8 cellular contexts compared by ENCODE assay signal in the genomic region with DNA sequence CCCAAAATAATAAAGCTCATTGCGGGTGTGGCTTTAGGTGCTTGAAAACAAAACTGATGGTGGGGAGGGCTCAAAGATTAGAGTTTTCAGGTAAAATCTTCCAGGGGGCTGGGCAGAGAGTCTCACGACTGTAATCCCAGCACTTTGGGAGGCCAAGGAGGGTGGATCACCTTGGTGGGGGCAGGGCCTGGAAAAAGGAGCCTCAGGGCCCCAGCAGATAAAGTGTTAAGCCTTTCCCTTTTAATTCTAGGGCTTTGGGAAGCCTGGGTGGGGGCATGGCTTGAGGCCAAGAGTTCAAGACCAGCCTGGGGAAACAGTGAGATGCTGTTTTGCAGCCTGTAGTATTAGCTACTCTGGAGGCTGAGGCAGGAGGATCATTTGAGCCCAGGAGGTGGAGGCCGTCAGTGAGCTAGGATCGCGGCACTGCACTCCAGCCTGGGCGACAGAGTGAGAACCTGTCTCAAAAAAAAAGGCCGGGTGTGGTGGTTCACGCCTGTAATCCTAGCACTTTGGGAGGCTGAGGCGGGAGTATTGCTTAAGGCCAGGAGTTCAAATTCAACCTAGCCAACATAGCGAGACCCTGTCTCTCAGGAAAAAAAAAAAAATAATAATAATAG. TPM values are rescaled to one million over a fixed set of nuclear protein-coding genes. Genes with fewer than 3 reads are reported as not detected.
DNase-seq lines count a peak whose midpoint lies in the region; ATAC-seq and TF ChIP-seq lines count a peak whose summit lies in the region.

No MANE protein-coding gene starts in this region.

- intact Hi-C loops in activated T-helper 1 cell treated with anti-CD3 and anti-CD28 coated beads, Interleukin-12 subunit alpha, Interleukin-12 subunit beta, Interleukin-2, Interleukin-4 antibody, amounts not matched to agents 30 ng/mL and 10 ng/mL and 1 ng/mL, durations not matched to agents 14 hours and 24 hours and 36 hours (cut with micrococcal nuclease): loop anchor here (1.0 to 2.0 kb wide), 2 partner anchors 39 to 147 kb away; no protein-coding TSS in a partner anchor

- in situ Hi-C loops in GM13977 (cut with MboI; ENCODE audit: low pct_unique_long_range_greater_than_20kb, low sequenced_read_pairs, unreplicated experiment): no loop called here

- H3K27ac ChIP-seq in SK-N-SH (ENCODE audit: low read depth in 2 of 2, low read length in 1 of 2): 0 out of 4 replicates have a peak overlapping the region, but pooled peaks of 1 of the 2 experiments have one; percentile 81

- H3K36me3 Mint-ChIP-seq in activated T-helper 1 cell treated with anti-CD3 and anti-CD28 coated beads, Interleukin-12 subunit alpha, Interleukin-12 subunit beta, Interleukin-2, Interleukin-4 antibody, amounts not matched to agents 30 ng/mL and 10 ng/mL and 1 ng/mL, durations not matched to agents 14 hours and 24 hours and 36 hours (ENCODE audit: low read depth): peaks cover 23% of the 10 kb centered on the region
- H3K36me3 Mint-ChIP-seq in immature natural killer cell: peaks cover 0 to 13% (median 0%) of the 10 kb centered on the region in 3 donors

- CTCF ChIA-PET in SK-N-SH (lab: Yijun Ruan, JAX): interaction anchor here (0.6 to 6.6 kb wide), 33 partner anchors 9 to 216 kb away, joined by 3 to 104 read pairs (median 6); a partner anchor contains a TSS

- H3K9me3 ChIP-seq in SK-N-SH: no peaks in the 10 kb centered on the region

- DNase-seq in SK-N-SH (no peak), immature natural killer cell (no peak), DMS 273 treated with DMSO at 0.1 percent for 48 hours (lab: John Stamatoyannopoulos, UW) (no peak), GM13977 (ENCODE audit: low spot score) (no peak)
- no peak for DNase-seq in activated T-helper 1 cell treated with anti-CD3 and anti-CD28 coated beads, Interleukin-12 subunit alpha, Interleukin-12 subunit beta, Interleukin-2, Interleukin-4 antibody, amounts not matched to agents 30 ng/mL and 10 ng/mL and 1 ng/mL, durations not matched to agents 14 hours and 24 hours and 36 hours (ENCODE audit: low spot score)
- no peak for DNase-seq in stimulated activated naive CD8-positive, alpha-beta T cell treated with anti-CD3 and anti-CD28 coated beads, Interleukin-15, amount 100 ng/mL, for 72 hours

- no peaks in the 10 kb centered on the region for H3K9me3 Mint-ChIP-seq in activated T-helper 1 cell treated with anti-CD3 and anti-CD28 coated beads, Interleukin-12 subunit alpha, Interleukin-12 subunit beta, Interleukin-2, Interleukin-4 antibody, amounts not matched to agents 30 ng/mL and 10 ng/mL and 1 ng/mL, durations not matched to agents 14 hours and 24 hours and 36 hours
- H3K9me3 Mint-ChIP-seq in immature natural killer cell: no peaks in the 10 kb centered on the region
- no peaks in the 10 kb centered on the region for H3K9me3 Mint-ChIP-seq in stimulated activated naive CD8-positive, alpha-beta T cell treated with anti-CD3 and anti-CD28 coated beads, Interleukin-15, amount 100 ng/mL, for 72 hours

- H3K27me3 Mint-ChIP-seq in activated T-helper 1 cell treated with anti-CD3 and anti-CD28 coated beads, Interleukin-12 subunit alpha, Interleukin-12 subunit beta, Interleukin-2, Interleukin-4 antibody, amounts not matched to agents 30 ng/mL and 10 ng/mL and 1 ng/mL, durations not matched to agents 14 hours and 24 hours and 36 hours (ENCODE audit: insufficient read depth): no peaks in the 10 kb centered on the region
- H3K27me3 Mint-ChIP-seq in immature natural killer cell (ENCODE audit: low read depth in 3 of 3): peaks cover 9 to 16% (median 13%) of the 10 kb centered on the region in 3 donors
- H3K27me3 Mint-ChIP-seq in stimulated activated naive CD8-positive, alpha-beta T cell treated with anti-CD3 and anti-CD28 coated beads, Interleukin-15, amount 100 ng/mL, for 72 hours: no peaks in the 10 kb centered on the region

- peaks cover 23 to 38% of the 10 kb centered on the region in 2 experiments for H3K36me3 ChIP-seq in SK-N-SH (replicated peaks in 1 of 2; ENCODE audit: control insufficient read depth in 1 of 2, insufficient read depth in 2 of 2, low read length in 1 of 2)

- H3K4me1 ChIP-seq in SK-N-SH (ENCODE audit: control insufficient read depth in 1 of 2, insufficient read depth in 2 of 2, low read depth in 1 of 2, low read length in 1 of 2): peaks cover 8 to 22% of the 10 kb centered on the region in 2 experiments; a peak in 2 of 4 replicates

- WGBS in SK-N-SH (ENCODE audit: low lambda C conversion rate): 92% methylated on average over 10 of the region's 10 CpGs

- peak overlapping the region; percentile 46 for H3K27ac Mint-ChIP-seq in activated T-helper 1 cell treated with anti-CD3 and anti-CD28 coated beads, Interleukin-12 subunit alpha, Interleukin-12 subunit beta, Interleukin-2, Interleukin-4 antibody, amounts not matched to agents 30 ng/mL and 10 ng/mL and 1 ng/mL, durations not matched to agents 14 hours and 24 hours and 36 hours
- H3K27ac Mint-ChIP-seq in immature natural killer cell: peak overlapping the region; percentile 62 to 100 (median 86)
- no peak overlapping the region for H3K27ac Mint-ChIP-seq in stimulated activated naive CD8-positive, alpha-beta T cell treated with anti-CD3 and anti-CD28 coated beads, Interleukin-15, amount 100 ng/mL, for 72 hours

- POLR2A ChIA-PET in SK-N-SH (lab: Yijun Ruan, JAX): interaction anchor here (0.6 to 0.9 kb wide), 2 partner anchors 24 to 61 kb away, joined by 3 read pairs; a partner anchor contains a TSS

- H4K20me1 ChIP-seq in SK-N-SH (ENCODE audit: insufficient read depth): peaks cover 9% of the 10 kb centered on the region; the same call in 1 of the 2 replicates

- no peaks in the 10 kb centered on the region for H3K9me2 ChIP-seq in SK-N-SH

- H3K4me1 Mint-ChIP-seq in activated T-helper 1 cell treated with anti-CD3 and anti-CD28 coated beads, Interleukin-12 subunit alpha, Interleukin-12 subunit beta, Interleukin-2, Interleukin-4 antibody, amounts not matched to agents 30 ng/mL and 10 ng/mL and 1 ng/mL, durations not matched to agents 14 hours and 24 hours and 36 hours (ENCODE audit: low read depth): peaks cover 52% of the 10 kb centered on the region
- peaks cover 43 to 53% of the 10 kb centered on the region in 2 donors for H3K4me1 Mint-ChIP-seq in immature natural killer cell
- H3K4me1 Mint-ChIP-seq in stimulated activated naive CD8-positive, alpha-beta T cell treated with anti-CD3 and anti-CD28 coated beads, Interleukin-15, amount 100 ng/mL, for 72 hours: peaks cover 74% of the 10 kb centered on the region

- TF ChIP-seq EP300 in SK-N-SH (IDR thresholded peaks at IDR 0.05; ENCODE audit: borderline replicate concordance in 1 of 2, low read depth in 1 of 2, low read length in 1 of 2): no peak

- peaks cover 73% of the 10 kb centered on the region for H3K79me2 ChIP-seq in SK-N-SH (ENCODE audit: insufficient read depth)

- H3K4me3 ChIP-seq in SK-N-SH (ENCODE audit: low read depth in 2 of 2, low read length in 1 of 2): peak overlapping the region; percentile 72 to 98

- no peaks in the 10 kb centered on the region for H3K27me3 ChIP-seq in SK-N-SH (ENCODE audit: insufficient read depth)

- H3K9ac ChIP-seq in SK-N-SH: peak overlapping the region; percentile 85; the same call in 1 of the 2 replicates

- H3K4me2 ChIP-seq in SK-N-SH: peak overlapping the region; percentile 99

- TF ChIP-seq CTCF in SK-N-SH (IDR thresholded peaks at IDR 0.05): no peak
- no peak for TF ChIP-seq CTCF in GM13977 (IDR thresholded peaks at IDR 0.05; ENCODE audit: extremely low read depth, insufficient read depth, missing control alignments)

- H3K4me3 Mint-ChIP-seq in activated T-helper 1 cell treated with anti-CD3 and anti-CD28 coated beads, Interleukin-12 subunit alpha, Interleukin-12 subunit beta, Interleukin-2, Interleukin-4 antibody, amounts not matched to agents 30 ng/mL and 10 ng/mL and 1 ng/mL, durations not matched to agents 14 hours and 24 hours and 36 hours: peak overlapping the region; percentile 73
- peak overlapping the region; percentile 56 to 98 (median 68) for H3K4me3 Mint-ChIP-seq in immature natural killer cell
- H3K4me3 Mint-ChIP-seq in stimulated activated naive CD8-positive, alpha-beta T cell treated with anti-CD3 and anti-CD28 coated beads, Interleukin-15, amount 100 ng/mL, for 72 hours: peak overlapping the region; percentile 49 to 92

- H3F3A ChIP-seq in SK-N-SH (replicated peaks; ENCODE audit: insufficient read depth): peaks cover 12% of the 10 kb centered on the region

- ATAC-seq in SK-N-SH treated with all-trans-retinoic acid at 6 μM for 48 hours (no peak), GM19395 (IDR thresholded peaks at IDR 0.05; ENCODE audit: unreplicated experiment) (no peak)
- ATAC-seq in stimulated activated naive CD8-positive, alpha-beta T cell treated with anti-CD3 and anti-CD28 coated beads, Interleukin-15, amount 100 ng/mL, for 72 hours: no peak

- no peak for TF ChIP-seq RAD21 in SK-N-SH (IDR thresholded peaks at IDR 0.05; ENCODE audit: low read length)

- no peak overlapping the region for H2AFZ ChIP-seq in SK-N-SH (ENCODE audit: low read depth)

RNA-seq across cellular contexts. Expression of a gene that starts 1.7 kb away (rescaled TPM):
- polyA plus RNA-seq in SK-N-SH (2012; rRNA removed) (8.4 and 10.8 TPM in 2 replicates), immature natural killer cell (1 to 10 TPM in 1 of 3 donors, under 1 TPM in 1, not detected in 1; 0.38 to 2.6 TPM)
- polyA plus RNA-seq in SK-N-SH (2012; cell fraction: cytosol; rRNA removed): 9.4 and 10.2 TPM in 2 replicates
- 27.5 and 30.0 TPM in 2 replicates for polyA plus RNA-seq in SK-N-SH (2012; cell fraction: nucleus; rRNA removed)
- 33.5 and 34.9 TPM in 2 replicates for total RNA-seq in activated T-helper 1 cell treated with anti-CD3 and anti-CD28 coated beads, Interleukin-12 subunit alpha, Interleukin-12 subunit beta, Interleukin-2, Interleukin-4 antibody, amounts not matched to agents 30 ng/mL and 10 ng/mL and 1 ng/mL, durations not matched to agents 14 hours and 24 hours and 36 hours

RNA-seq across cellular contexts. Expression of a gene that starts 2.2 kb away (rescaled TPM):
- polyA plus RNA-seq in SK-N-SH (2012; rRNA removed) (12.8 and 13.6 TPM in 2 replicates), immature natural killer cell (10 to 100 TPM in 1 of 3 donors, 1 to 10 TPM in 2; 6.7 to 12.8 (median 7.1) TPM)
- 7.0 and 9.4 TPM in 2 replicates for polyA plus RNA-seq in SK-N-SH (2012; cell fraction: cytosol; rRNA removed)
- 8.4 and 9.5 TPM in 2 replicates for polyA plus RNA-seq in SK-N-SH (2012; cell fraction: nucleus; rRNA removed)
- 17.3 and 18.6 TPM in 2 replicates for total RNA-seq in activated T-helper 1 cell treated with anti-CD3 and anti-CD28 coated beads, Interleukin-12 subunit alpha, Interleukin-12 subunit beta, Interleukin-2, Interleukin-4 antibody, amounts not matched to agents 30 ng/mL and 10 ng/mL and 1 ng/mL, durations not matched to agents 14 hours and 24 hours and 36 hours

RNA-seq across cellular contexts. Expression of a gene that starts 17.7 kb away (rescaled TPM):
- 0.15 and 0.19 TPM in 2 replicates for polyA plus RNA-seq in SK-N-SH (2012; rRNA removed)
- 0.06 and 0.08 TPM in 2 replicates for polyA plus RNA-seq in SK-N-SH (2012; cell fraction: cytosol; rRNA removed)
- polyA plus RNA-seq in SK-N-SH (2012; cell fraction: nucleus; rRNA removed): 1.3 and 1.4 TPM in 2 replicates
- total RNA-seq in activated T-helper 1 cell treated with anti-CD3 and anti-CD28 coated beads, Interleukin-12 subunit alpha, Interleukin-12 subunit beta, Interleukin-2, Interleukin-4 antibody, amounts not matched to agents 30 ng/mL and 10 ng/mL and 1 ng/mL, durations not matched to agents 14 hours and 24 hours and 36 hours: 0.10 and 0.13 TPM in 2 replicates
- polyA plus RNA-seq in immature natural killer cell: under 1 TPM in 2 of 3 donors, not detected in 1; 0.43 to 0.86 TPM

RNA-seq across cellular contexts. Expression of a gene that starts 18.6 kb away (rescaled TPM):
- 5.5 and 6.5 TPM in 2 replicates for polyA plus RNA-seq in SK-N-SH (2012; rRNA removed)
- 2.8 and 5.4 TPM in 2 replicates for polyA plus RNA-seq in SK-N-SH (2012; cell fraction: cytosol; rRNA removed)
- 8.0 and 9.2 TPM in 2 replicates for polyA plus RNA-seq in SK-N-SH (2012; cell fraction: nucleus; rRNA removed)
- total RNA-seq in activated T-helper 1 cell treated with anti-CD3 and anti-CD28 coated beads, Interleukin-12 subunit alpha, Interleukin-12 subunit beta, Interleukin-2, Interleukin-4 antibody, amounts not matched to agents 30 ng/mL and 10 ng/mL and 1 ng/mL, durations not matched to agents 14 hours and 24 hours and 36 hours: 4.9 and 5.7 TPM in 2 replicates
- polyA plus RNA-seq in immature natural killer cell: 1 to 10 TPM in 1 of 3 donors, under 1 TPM in 1, not detected in 1; 0.61 to 3.9 TPM

RNA-seq across cellular contexts. Expression of a gene that starts 18.9 kb away (rescaled TPM):
- 24.7 and 30.3 TPM in 2 replicates for polyA plus RNA-seq in SK-N-SH (2012; rRNA removed)
- polyA plus RNA-seq in SK-N-SH (2012; cell fraction: cytosol; rRNA removed): 13.2 and 16.4 TPM in 2 replicates
- polyA plus RNA-seq in SK-N-SH (2012; cell fraction: nucleus; rRNA removed): 20.2 and 25.7 TPM in 2 replicates
- 27.4 and 28.7 TPM in 2 replicates for total RNA-seq in activated T-helper 1 cell treated with anti-CD3 and anti-CD28 coated beads, Interleukin-12 subunit alpha, Interleukin-12 subunit beta, Interleukin-2, Interleukin-4 antibody, amounts not matched to agents 30 ng/mL and 10 ng/mL and 1 ng/mL, durations not matched to agents 14 hours and 24 hours and 36 hours
- 10 to 100 TPM; 13.3 to 34.3 (median 15.2) TPM for polyA plus RNA-seq in immature natural killer cell

Comparison
In these comparisons a context has a peak if more than half of its experiments do, and no peak if none do; other contexts are left out.
1. H3K27ac Mint-ChIP-seq: peak in activated T-helper 1 cell treated with anti-CD3 and anti-CD28 coated beads, Interleukin-12 subunit alpha, Interleukin-12 subunit beta, Interleukin-2, Interleukin-4 antibody, amounts not matched to agents 30 ng/mL and 10 ng/mL and 1 ng/mL, durations not matched to agents 14 hours and 24 hours and 36 hours (single experiment) and immature natural killer cell (6 of 6); none in stimulated activated naive CD8-positive, alpha-beta T cell treated with anti-CD3 and anti-CD28 coated beads, Interleukin-15, amount 100 ng/mL, for 72 hours (0 of 2).
2. Peak in every context shown above with its lines, with median percentiles within 50 percentile points of each other: H3K4me3 Mint-ChIP-seq.